Comparison of ENCODE assay signal across 8 cellular contexts in genomic region chr6:4805553-4806307, GRCh38. TPM values are rescaled to one million over a fixed set of nuclear protein-coding genes. Genes with fewer than 3 reads are reported as not detected.
DNase-seq lines count a peak whose midpoint lies in the region; ATAC-seq, FAIRE-seq and TF ChIP-seq lines count a peak whose summit lies in the region.

No MANE protein-coding gene starts in this region.

- BruUV-seq in HepG2 (replicated peaks; lab: Mats Ljungman, UMichigan), result no TSS peak

- no peak for TF ChIP-seq EP300 in HepG2 (IDR thresholded peaks at IDR 0.05; ENCODE audit: low read depth in 2 of 2, low read length in 2 of 2)
- no peak for TF ChIP-seq EP300 in HepG2 (CRISPR knock-in tag; IDR thresholded peaks at IDR 0.05; ENCODE audit: borderline replicate concordance)

- H3K36me3 Mint-ChIP-seq in CD14-positive monocyte, result peaks cover 7 to 9% of the 10 kb centered on the region in 2 donors

- H3K9ac ChIP-seq in HepG2 (ENCODE audit: insufficient read depth, low read depth, low read length), result no peak overlapping the region

- in situ Hi-C loops in HepG2 (cut with HindIII; ENCODE audit: extremely low pct_ligation_motif_present, low pct_unique_long_range_greater_than_20kb), result no loop called here

- CTCF ChIA-PET in HepG2 (lab: Yijun Ruan, JAX; ENCODE audit: low intra/inter-chr PET ratio, low total read pairs), result interaction anchor here (1.5 kb wide), 1 partner anchor 43 kb away, joined by 3 read pairs; no protein-coding TSS in a partner anchor

- H3K4me2 ChIP-seq in HepG2 (ENCODE audit: low read depth, low read length), result no peak overlapping the region

- peaks cover 51% of the 10 kb centered on the region for H3K4me1 Mint-ChIP-seq in CD14-positive monocyte

- TF ChIP-seq POLR2A in HepG2 (IDR thresholded peaks at IDR 0.05; ENCODE audit: insufficient read depth in 1 of 2, low read depth in 2 of 2, low read length in 2 of 2), result no peak

- FAIRE-seq in HepG2 (lab: Jason Lieb, UNC), result peak; percentile 15

- TF ChIP-seq CTCF in CD14-positive monocyte (IDR thresholded peaks at IDR 0.05) (peak; percentile 72), GM20000 (IDR thresholded peaks at IDR 0.05; ENCODE audit: extremely low read depth, missing control alignments) (peak; percentile 5), HepG2 (CRISPR knock-in tag; IDR thresholded peaks at IDR 0.05) (peak; percentile 79), tibial artery (IDR thresholded peaks at IDR 0.05) (peak; percentile 50 to 59)

- peak overlapping the region in 1 of 2 donors; percentile 7 for H3K4me3 Mint-ChIP-seq in CD14-positive monocyte

- no peaks in the 10 kb centered on the region for H3K36me3 ChIP-seq in HepG2 (replicated peaks in 1 of 2; ENCODE audit: control insufficient read depth in 1 of 2, insufficient read depth in 2 of 2, low read length in 2 of 2)
- H3K36me3 ChIP-seq in tibial artery, result no peaks in the 10 kb centered on the region

- no peaks in the 10 kb centered on the region for H3K27me3 ChIP-seq in HepG2 (ENCODE audit: control insufficient read depth in 1 of 2, insufficient read depth in 2 of 2, low read length in 2 of 2)
- H3K27me3 ChIP-seq in tibial artery, result no peaks in the 10 kb centered on the region

- no peak overlapping the region for H2AFZ ChIP-seq in HepG2 (ENCODE audit: low read length)

- peaks cover 7% of the 10 kb centered on the region; the same call in 1 of the 2 replicates for H3K9me3 ChIP-seq in HepG2 (ENCODE audit: low read length)
- H3K9me3 ChIP-seq in tibial artery, result peaks cover 0 to 3% (median 0%) of the 10 kb centered on the region in 3 donors

- no peak overlapping the region for H3K4me3 ChIP-seq in HepG2 (replicated peaks in 1 of 3; ENCODE audit: insufficient read depth in 1 of 3, low read depth in 2 of 3, low read length in 3 of 3)
- no peak overlapping the region for H3K4me3 ChIP-seq in tibial artery

- peak; percentile 57; the same call in 1 of the 2 replicates for TF ChIP-seq RAD21 in HepG2 (CRISPR knock-in tag; IDR thresholded peaks at IDR 0.05)

- H4K20me1 ChIP-seq in HepG2 (ENCODE audit: insufficient read depth, low read length), result peaks cover 47% of the 10 kb centered on the region

- H3K79me2 ChIP-seq in HepG2 (ENCODE audit: insufficient read depth, low read length), result peaks cover 65% of the 10 kb centered on the region

- peaks cover 0 to 11% (median 4%) of the 10 kb centered on the region in 7 donors for H3K9me3 Mint-ChIP-seq in CD14-positive monocyte

- 94% methylated on average over 16 of the region's 18 CpGs for WGBS in HepG2 (ENCODE audit: low lambda C conversion rate)

- POLR2A ChIA-PET in HepG2 (lab: Yijun Ruan, JAX), result no interaction called here

- peaks cover 65% of the 10 kb centered on the region for H3K4me1 ChIP-seq in HepG2 (ENCODE audit: insufficient read depth, low read length)
- H3K4me1 ChIP-seq in tibial artery, result peaks cover 0 to 28% (median 11%) of the 10 kb centered on the region in 4 donors

- peaks cover 0 to 2% (median 0%) of the 10 kb centered on the region in 3 donors for H3K27me3 Mint-ChIP-seq in CD14-positive monocyte (ENCODE audit: low read depth in 3 of 3)

- intact Hi-C loops in CD14-positive monocyte (cut with micrococcal nuclease) (no loop called here), HepG2 (cut with micrococcal nuclease; ENCODE audit: unreplicated experiment) (no loop called here), tibial artery (cut with DNase I; ENCODE audit: low total_unique reads) (no loop called here)

- H3K27ac ChIP-seq in HepG2 (ENCODE audit: extremely low read length, insufficient read depth, low read length) (no peak overlapping the region), tibial artery (no peak overlapping the region)

- ATAC-seq in HepG2 (peak; percentile 71), GM18870 (IDR thresholded peaks at IDR 0.05; ENCODE audit: unreplicated experiment) (no peak)

- DNase-seq in CD14-positive monocyte (ENCODE audit: low spot score) (no peak), GM20000 (ENCODE audit: low spot score) (no peak), NCI-H748 (lab: John Stamatoyannopoulos, UW; ENCODE audit: unreplicated experiment) (peak; percentile 72), cerebellar cortex (ENCODE audit: low spot score) (peak; percentile 77), HepG2 (ENCODE audit: low spot score) (peak; percentile 51), tibial artery (peak; percentile 31 to 72), ureter (ENCODE audit: low spot score) (no peak)

- peak overlapping the region in 3 of 7 donors; percentile 32 to 61 (median 35) for H3K27ac Mint-ChIP-seq in CD14-positive monocyte

TF ChIP-seq in HepG2, 621 proteins besides CTCF, POLR2A, EP300 and RAD21 (continues in another document):
- TF ChIP-seq MYC (CRISPR knock-in tag; IDR thresholded peaks at IDR 0.05; ENCODE audit: borderline replicate concordance), result peak; percentile 30; the same call in 1 of the 2 replicates
- TF ChIP-seq ZNF143 (CRISPR knock-in tag; IDR thresholded peaks at IDR 0.05), result 0 out of 2 replicates have a peak, but pooled peaks have one; percentile 11
- TF ChIP-seq TEAD3 (CRISPR knock-in tag; optimal IDR thresholded peaks at IDR 0.05; ENCODE audit: borderline replicate concordance), result peak; percentile 50
- TF ChIP-seq YY1 (IDR thresholded peaks at IDR 0.05; ENCODE audit: insufficient read depth, insufficient replicate concordance, low read depth, low read length), result peak; percentile 28
- peak; percentile 56; the same call in 1 of the 2 replicates for TF ChIP-seq ZBTB33 (CRISPR knock-in tag; IDR thresholded peaks at IDR 0.05)
- 0 out of 2 replicates have a peak, but pooled peaks have one; percentile 21 for TF ChIP-seq HOXA3 (CRISPR knock-in tag; IDR thresholded peaks at IDR 0.05)

RNA-seq across cellular contexts. Expression of gene CDYL, which starts 29.5 kb away (rescaled TPM):
- polyA plus RNA-seq in CD14-positive monocyte, result 1 to 10 TPM; 2.9 to 4.2 TPM
- total RNA-seq in HepG2 (2016; rRNA removed; fragmentation: Illumina TruSeq; extraction: Trizol), result 52.8 and 105 TPM in 2 replicates
- 1,210 and 1,368 TPM in 2 replicates for total RNA-seq in HepG2 (2016; cell fraction: cytosol; rRNA removed; fragmentation: Illumina TruSeq; extraction: Trizol; ENCODE audit: low read depth)
- 56.4 and 106 TPM in 2 replicates for total RNA-seq in HepG2 (2016; cell fraction: insoluble cytoplasmic fraction; rRNA removed; fragmentation: Illumina TruSeq; extraction: Trizol)
- 414 and 455 TPM in 2 replicates for total RNA-seq in HepG2 (2016; cell fraction: membrane; rRNA removed; fragmentation: Illumina TruSeq; extraction: Trizol)
- 38.9 and 41.7 TPM in 2 replicates for total RNA-seq in HepG2 (2016; cell fraction: nucleus; rRNA removed; fragmentation: Illumina TruSeq; extraction: Trizol)
- 22.8 and 23.6 TPM in 2 replicates for polyA plus RNA-seq in HepG2 (2011; rRNA removed)
- polyA plus RNA-seq in HepG2 (2011; cell fraction: cytosol; rRNA removed), result 14.1 and 17.2 TPM in 2 replicates
- polyA plus RNA-seq in HepG2 (2011; cell fraction: nucleus; rRNA removed), result 16.4 and 18.2 TPM in 2 replicates
- 14.2 and 14.9 TPM in 2 replicates for polyA plus RNA-seq in HepG2 (2012)
- 3.8 and 5.1 TPM in 2 replicates for polyA plus RNA-seq in HepG2 (2016; cell fraction: cytosol; fragmentation: Illumina TruSeq; extraction: Trizol; ENCODE audit: low read depth)
- 16.2 and 19.7 TPM in 2 replicates for polyA plus RNA-seq in HepG2 (2016; cell fraction: insoluble cytoplasmic fraction; fragmentation: Illumina TruSeq; extraction: Trizol; ENCODE audit: low read depth)
- polyA plus RNA-seq in HepG2 (2016; cell fraction: membrane; fragmentation: Illumina TruSeq; extraction: Trizol; ENCODE audit: low read depth), result 9.3 and 9.9 TPM in 2 replicates
- polyA plus RNA-seq in HepG2 (2016; cell fraction: nucleus; fragmentation: Illumina TruSeq; extraction: Trizol; ENCODE audit: insufficient read depth, low read depth), result 16.1 and 21.7 TPM in 2 replicates
- polyA minus RNA-seq in HepG2 (2011; rRNA and poly(A)+ RNA removed; ENCODE audit: low replicate concordance), result 28.9 and 29.6 TPM in 2 replicates
- polyA minus RNA-seq in HepG2 (2011; cell fraction: cytosol; rRNA and poly(A)+ RNA removed), result 59.2 and 78.5 TPM in 2 replicates
- 26.9 and 40.7 TPM in 2 replicates for polyA minus RNA-seq in HepG2 (2011; cell fraction: nucleus; rRNA and poly(A)+ RNA removed)
- total RNA-seq in ureter, result 68.2 TPM

Comparison
In these comparisons a context has a peak if more than half of its experiments do, and no peak if none do; other contexts are left out.
1. DNase-seq: peak in NCI-H748 (single experiment), cerebellar cortex (single experiment), HepG2 (single experiment) and tibial artery (2 of 2); none in CD14-positive monocyte (single experiment), GM20000 (single experiment) and ureter (single experiment).
2. CTCF ChIP-seq: peak in every context shown above with its lines; median percentile 79 in HepG2; 72 in CD14-positive monocyte; 54 in tibial artery; 5 in GM20000.